8 cellular contexts compared by ENCODE assay signal in the genomic region with DNA sequence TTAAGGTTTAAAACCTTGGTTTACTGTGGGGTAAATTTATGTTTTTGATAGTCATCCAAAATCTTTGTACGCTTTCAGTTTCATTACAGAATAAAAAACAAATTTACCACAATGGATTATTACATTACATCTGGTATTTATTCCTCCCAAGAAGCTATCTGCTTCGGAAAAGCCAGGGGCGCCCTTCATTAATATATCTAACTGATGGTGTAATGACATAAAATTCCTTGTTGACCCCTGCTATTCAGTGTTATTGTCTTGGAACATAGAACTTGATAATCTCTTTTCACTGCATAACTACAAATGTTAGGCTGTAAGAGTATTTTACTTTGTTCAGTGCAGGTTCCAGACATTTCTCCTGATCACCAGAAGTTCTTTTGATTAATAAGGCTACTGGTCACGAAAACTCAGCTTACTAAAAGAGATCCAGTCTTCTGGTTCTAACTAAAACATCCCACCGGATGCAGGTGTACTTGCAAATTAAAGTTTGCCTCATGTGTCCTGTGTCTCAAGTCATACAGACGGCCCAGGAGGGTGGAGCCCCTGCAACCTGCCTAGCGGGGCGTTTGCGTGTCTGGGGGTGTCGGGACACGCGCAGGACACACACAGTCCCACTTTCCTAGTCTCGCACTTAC. TPM values are rescaled to one million over a fixed set of nuclear protein-coding genes. Genes with fewer than 3 reads are reported as not detected.
DNase-seq lines count a peak whose midpoint lies in the region; ATAC-seq and TF ChIP-seq lines count a peak whose summit lies in the region.

No MANE protein-coding gene starts in this region.

- no peaks in the 10 kb centered on the region for H3K27me3 ChIP-seq in thoracic aorta (replicated peaks; ENCODE audit: insufficient read depth)

- H3K4me1 Mint-ChIP-seq in activated CD4-positive, alpha-beta T cell treated with anti-CD3 and anti-CD28 coated beads, Interleukin-2, amount 10 ng/mL, durations not matched to agents 24 days and 14 days, result peaks cover 13% of the 10 kb centered on the region
- peaks cover 17% of the 10 kb centered on the region for H3K4me1 Mint-ChIP-seq in activated T-helper 1 cell treated with anti-CD3 and anti-CD28 coated beads, Interleukin-12 subunit alpha, Interleukin-12 subunit beta, Interleukin-2, Interleukin-4 antibody, amounts not matched to agents 30 ng/mL and 10 ng/mL and 1 ng/mL, durations not matched to agents 14 hours and 24 hours and 36 hours (ENCODE audit: low read depth)
- H3K4me1 Mint-ChIP-seq in immature natural killer cell, result peaks cover 15% of the 10 kb centered on the region in 2 donors

- TF ChIP-seq CTCF in thoracic aorta (IDR thresholded peaks at IDR 0.05), result no peak

- peak overlapping the region; percentile 86 for H3K4me3 Mint-ChIP-seq in activated CD4-positive, alpha-beta T cell treated with anti-CD3 and anti-CD28 coated beads, Interleukin-2, amount 10 ng/mL, durations not matched to agents 24 days and 14 days
- H3K4me3 Mint-ChIP-seq in activated T-helper 1 cell treated with anti-CD3 and anti-CD28 coated beads, Interleukin-12 subunit alpha, Interleukin-12 subunit beta, Interleukin-2, Interleukin-4 antibody, amounts not matched to agents 30 ng/mL and 10 ng/mL and 1 ng/mL, durations not matched to agents 14 hours and 24 hours and 36 hours, result peak overlapping the region; percentile 89
- H3K4me3 Mint-ChIP-seq in immature natural killer cell, result peak overlapping the region; percentile 87 to 96 (median 92)

- H3K36me3 Mint-ChIP-seq in activated CD4-positive, alpha-beta T cell treated with anti-CD3 and anti-CD28 coated beads, Interleukin-2, amount 10 ng/mL, durations not matched to agents 24 days and 14 days (ENCODE audit: low read depth), result no peaks in the 10 kb centered on the region
- no peaks in the 10 kb centered on the region for H3K36me3 Mint-ChIP-seq in activated T-helper 1 cell treated with anti-CD3 and anti-CD28 coated beads, Interleukin-12 subunit alpha, Interleukin-12 subunit beta, Interleukin-2, Interleukin-4 antibody, amounts not matched to agents 30 ng/mL and 10 ng/mL and 1 ng/mL, durations not matched to agents 14 hours and 24 hours and 36 hours (ENCODE audit: low read depth)
- no peaks in the 10 kb centered on the region for H3K36me3 Mint-ChIP-seq in immature natural killer cell

- peaks cover 10 to 12% of the 10 kb centered on the region in 2 donors for H3K4me1 ChIP-seq in thoracic aorta (ENCODE audit: control insufficient read depth in 1 of 2, low read depth in 2 of 2)

- peak overlapping the region; percentile 16 to 89 for H3K27ac ChIP-seq in thoracic aorta

- intact Hi-C loops in activated CD4-positive, alpha-beta T cell treated with anti-CD3 and anti-CD28 coated beads, Interleukin-2, amount 10 ng/mL, durations not matched to agents 24 days and 14 days (cut with micrococcal nuclease), result loop anchor here (1.0 to 5.0 kb wide), 9 partner anchors 23 to 786 kb away; partner anchors contain the start of genes C1GALT1, MIOS and UMAD1
- intact Hi-C loops in activated T-helper 1 cell treated with anti-CD3 and anti-CD28 coated beads, Interleukin-12 subunit alpha, Interleukin-12 subunit beta, Interleukin-2, Interleukin-4 antibody, amounts not matched to agents 30 ng/mL and 10 ng/mL and 1 ng/mL, durations not matched to agents 14 hours and 24 hours and 36 hours (cut with micrococcal nuclease), result loop anchor here (1.0 to 2.0 kb wide), 15 partner anchors 23 to 786 kb away; partner anchors contain the start of genes C1GALT1, MIOS and UMAD1

- H3K9me3 Mint-ChIP-seq in activated CD4-positive, alpha-beta T cell treated with anti-CD3 and anti-CD28 coated beads, Interleukin-2, amount 10 ng/mL, durations not matched to agents 24 days and 14 days, result no peaks in the 10 kb centered on the region
- H3K9me3 Mint-ChIP-seq in activated T-helper 1 cell treated with anti-CD3 and anti-CD28 coated beads, Interleukin-12 subunit alpha, Interleukin-12 subunit beta, Interleukin-2, Interleukin-4 antibody, amounts not matched to agents 30 ng/mL and 10 ng/mL and 1 ng/mL, durations not matched to agents 14 hours and 24 hours and 36 hours, result no peaks in the 10 kb centered on the region
- H3K9me3 Mint-ChIP-seq in immature natural killer cell, result no peaks in the 10 kb centered on the region

- H3K9me3 ChIP-seq in thoracic aorta, result no peaks in the 10 kb centered on the region

- ATAC-seq in thoracic aorta (ENCODE audit: insufficient number of reproducible peaks, low FRiP score, low read depth), result no peak
- no peak for ATAC-seq in HG03045 (IDR thresholded peaks at IDR 0.05; ENCODE audit: unreplicated experiment)

- DNase-seq in activated CD4-positive, alpha-beta T cell treated with anti-CD3 and anti-CD28 coated beads, Interleukin-2, amount 10 ng/mL, durations not matched to agents 24 days and 14 days, result peak; percentile 65
- no peak for DNase-seq in activated CD4-positive, alpha-beta T cell treated with anti-CD3 and anti-CD28 coated beads for 1 hour
- no peak for DNase-seq in activated T-helper 1 cell treated with anti-CD3 and anti-CD28 coated beads, Interleukin-12 subunit alpha, Interleukin-12 subunit beta, Interleukin-2, Interleukin-4 antibody, amounts not matched to agents 30 ng/mL and 10 ng/mL and 1 ng/mL, durations not matched to agents 14 hours and 24 hours and 36 hours (ENCODE audit: low spot score)
- DNase-seq in immature natural killer cell (peak in 1 of 3 donors; percentile 22), thoracic aorta (ENCODE audit: low spot score) (no peak), putamen (ENCODE audit: low spot score) (no peak), NCI-H2196 treated with DMSO at 0.1 percent for 48 hours (lab: John Stamatoyannopoulos, UW; ENCODE audit: unreplicated experiment) (no peak)

- H3K27me3 Mint-ChIP-seq in activated CD4-positive, alpha-beta T cell treated with anti-CD3 and anti-CD28 coated beads, Interleukin-2, amount 10 ng/mL, durations not matched to agents 24 days and 14 days, result no peaks in the 10 kb centered on the region
- H3K27me3 Mint-ChIP-seq in activated T-helper 1 cell treated with anti-CD3 and anti-CD28 coated beads, Interleukin-12 subunit alpha, Interleukin-12 subunit beta, Interleukin-2, Interleukin-4 antibody, amounts not matched to agents 30 ng/mL and 10 ng/mL and 1 ng/mL, durations not matched to agents 14 hours and 24 hours and 36 hours (ENCODE audit: insufficient read depth), result no peaks in the 10 kb centered on the region
- H3K27me3 Mint-ChIP-seq in immature natural killer cell (ENCODE audit: low read depth in 3 of 3), result peaks cover 0 to 9% (median 5%) of the 10 kb centered on the region in 3 donors

- peak overlapping the region; percentile 85 for H3K4me3 ChIP-seq in thoracic aorta

- H3K27ac Mint-ChIP-seq in activated CD4-positive, alpha-beta T cell treated with anti-CD3 and anti-CD28 coated beads, Interleukin-2, amount 10 ng/mL, durations not matched to agents 24 days and 14 days, result peak overlapping the region; percentile 89
- peak overlapping the region; percentile 91 for H3K27ac Mint-ChIP-seq in activated T-helper 1 cell treated with anti-CD3 and anti-CD28 coated beads, Interleukin-12 subunit alpha, Interleukin-12 subunit beta, Interleukin-2, Interleukin-4 antibody, amounts not matched to agents 30 ng/mL and 10 ng/mL and 1 ng/mL, durations not matched to agents 14 hours and 24 hours and 36 hours
- peak overlapping the region; percentile 78 to 97 (median 94) for H3K27ac Mint-ChIP-seq in immature natural killer cell

- H3K36me3 ChIP-seq in thoracic aorta, result no peaks in the 10 kb centered on the region

RNA-seq across cellular contexts. Expression of gene GLCCI1, which starts 0.6 kb away (rescaled TPM):
- total RNA-seq in activated CD4-positive, alpha-beta T cell treated with anti-CD3 and anti-CD28 coated beads, Interleukin-2, amount 10 ng/mL, durations not matched to agents 24 days and 14 days, result 10.1 and 10.9 TPM in 2 replicates
- 13.4 and 13.5 TPM in 2 replicates for total RNA-seq in activated T-helper 1 cell treated with anti-CD3 and anti-CD28 coated beads, Interleukin-12 subunit alpha, Interleukin-12 subunit beta, Interleukin-2, Interleukin-4 antibody, amounts not matched to agents 30 ng/mL and 10 ng/mL and 1 ng/mL, durations not matched to agents 14 hours and 24 hours and 36 hours
- 10 to 100 TPM; 13.8 to 33.2 (median 18.0) TPM for polyA plus RNA-seq in immature natural killer cell
- total RNA-seq in thoracic aorta, result 10 to 100 TPM in 1 of 2 donors, 1 to 10 TPM in 1; 5.8 to 15.6 TPM
